ENCODE assay signal across 30 cellular contexts in the genomic region with DNA sequence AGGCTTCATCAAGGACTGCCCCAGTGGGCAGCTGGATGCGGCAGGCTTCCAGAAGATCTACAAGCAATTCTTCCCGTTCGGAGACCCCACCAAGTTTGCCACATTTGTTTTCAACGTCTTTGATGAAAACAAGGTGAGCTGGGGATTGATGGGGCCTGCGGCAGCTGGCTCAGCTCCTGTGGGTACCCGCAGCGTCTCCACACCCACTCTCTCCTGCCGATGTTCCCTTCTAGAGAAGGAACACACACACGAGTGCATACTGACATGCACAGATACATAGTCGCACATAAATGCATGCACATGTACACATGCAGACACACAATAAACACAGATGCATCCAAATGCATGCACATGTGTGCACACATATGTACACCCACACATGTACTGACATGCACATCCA. TPM values are rescaled to one million over a fixed set of nuclear protein-coding genes. Genes with fewer than 3 reads are reported as not detected.
"Had no signal": no experiment of that assay in that cellular context is flagged by ENCODE, and none has a peak within 500 bp of the region (broad histone marks: within the 10 kb centered on the region; RNA-seq: fewer than 3 reads in every experiment).

No MANE protein-coding gene starts in this region.

- H3K9me3 ChIP-seq: adrenal gland, breast epithelium, MG63, SJCRH30, SK-N-SH had no signal

- H3K36me3 ChIP-seq: breast epithelium had no signal

- H3K4me3 ChIP-seq: adrenal gland, breast epithelium, MG63, SJCRH30 had no signal

- H3K27ac ChIP-seq: adrenal gland, breast epithelium, SJCRH30, VCaP had no signal

- H3K4me2 ChIP-seq: SK-N-SH had no signal

- ATAC-seq: activated T-cell treated with anti-CD3 and anti-CD28 coated beads, Interleukin-2, amount 50 U/mL, for 72 hours; Panc1 had no signal

- H3K4me1 ChIP-seq: breast epithelium had no signal

- H3K27me3 ChIP-seq: adrenal gland, breast epithelium, MG63, SJCRH30 had no signal

- DNase-seq: activated CD4-positive, alpha-beta memory T cell treated with anti-CD3 and anti-CD28 coated beads for 36 hours; activated CD4-positive, alpha-beta T cell treated with anti-CD3 and anti-CD28 coated beads, Interleukin-2, amount 10 ng/mL, durations not matched to agents 7 days and 5 days; activated CD4-positive, CD25-positive, alpha-beta regulatory T cell; activated CD8-positive, alpha-beta memory T cell treated with anti-CD3 and anti-CD28 coated beads for 24 hours; activated gamma-delta T cell treated with Interleukin-2 at 50 U/mL for 16 hours; activated naive CD4-positive, alpha-beta T cell treated with anti-CD3 and anti-CD28 coated beads, Interleukin-2, amount 10 ng/mL, durations not matched to agents 7 days and 5 days; activated naive CD8-positive, alpha-beta T cell treated with anti-CD3 and anti-CD28 coated beads, Interleukin-2, amount 10 ng/mL, durations not matched to agents 7 days and 5 days; activated T-cell treated with anti-CD3 and anti-CD28 coated beads for 4 hours; activated T-cell treated with anti-CD3 and anti-CD28 coated beads, Interleukin-2, amount 50 U/mL, for 72 hours; adrenal gland; MG63; MV-4-11; NCI-H1092 treated with DMSO at 0.1 percent for 48 hours; NCI-H1436; NCI-H1694 treated with DMSO at 0.1 percent for 48 hours; NCI-H2081; NCI-H510A treated with DMSO at 0.1 percent for 48 hours; NCI-H69; NK-92 treated with Interleukin-12 subunit alpha and Interleukin-12 subunit beta, amount 100 ng/mL, for 24 hours; OCI-M1; Right ventricle myocardium superior; RPMI8226; SJCRH30; SK-N-SH; T-helper 1 cell had no signal

RNA-seq across cellular contexts. Expression of a gene that starts 47.7 kb away (rescaled TPM):
- total RNA-seq: activated CD4-positive, alpha-beta memory T cell treated with anti-CD3 and anti-CD28 coated beads for 36 hours; activated CD4-positive, alpha-beta T cell treated with anti-CD3 and anti-CD28 coated beads, Interleukin-2, amount 10 ng/mL, durations not matched to agents 7 days and 5 days; activated naive CD8-positive, alpha-beta T cell treated with anti-CD3 and anti-CD28 coated beads, Interleukin-2, amount 10 ng/mL, durations not matched to agents 7 days and 5 days; activated T-helper 2 cell treated with anti-CD3 and anti-CD28 coated beads, Interferon-gamma antibody, Interleukin-2, Interleukin-4, amounts not matched to agents 10 μg/mL and 5 μg/mL and 100 μg/mL, durations not matched to agents 14 hours and 24 hours and 36 hours; T-helper 2 cell treated with Interferon-gamma antibody and Interleukin-4, amounts not matched to agents 100 ng/mL and 5 ng/mL, for 36 hours had no signal
